In genomic region chr19:47714339-47714738, GRCh38 we compare ENCODE assay signal across 11 cellular contexts. TPM values are rescaled to one million over a fixed set of nuclear protein-coding genes. Genes with fewer than 3 reads are reported as not detected.
DNase-seq lines count a peak whose midpoint lies in the region; ATAC-seq and TF ChIP-seq lines count a peak whose summit lies in the region.
"Had no signal": no experiment of that assay in that cellular context is flagged by ENCODE, and none has a peak within 500 bp of the region (broad histone marks: within the 10 kb centered on the region; RNA-seq: fewer than 3 reads in every experiment).

No MANE protein-coding gene starts in this region.

- H2BK15ac ChIP-seq in mesendoderm (replicated peaks; ENCODE audit: low read depth), result no peak overlapping the region

- no peak overlapping the region for H3K9ac ChIP-seq in colonic mucosa (ENCODE audit: low read depth in 2 of 2, low read length in 2 of 2)
- no peak overlapping the region for H3K9ac ChIP-seq in mesendoderm (ENCODE audit: low read length)

- intact Hi-C loops in activated CD4-positive, alpha-beta T cell treated with anti-CD3 and anti-CD28 coated beads, Interleukin-2, amount 10 ng/mL, durations not matched to agents 24 days and 14 days (cut with micrococcal nuclease), result no loop called here
- intact Hi-C loops in colonic mucosa (cut with DNase I), result no loop called here

- no peak overlapping the region for H3K27ac Mint-ChIP-seq in activated CD4-positive, alpha-beta T cell treated with anti-CD3 and anti-CD28 coated beads, Interleukin-2, amount 10 ng/mL, durations not matched to agents 24 days and 14 days
- H3K27ac Mint-ChIP-seq in type B pancreatic cell, result peak overlapping the region; percentile 18
- H3K27ac Mint-ChIP-seq in activated CD4-positive, alpha-beta memory T cell treated with anti-CD3 and anti-CD28 coated beads, Interleukin-2, amount 10 ng/mL, durations not matched to agents 7 days and 5 days, result no peak overlapping the region
- H3K27ac Mint-ChIP-seq: stimulated activated naive CD8-positive, alpha-beta T cell treated with anti-CD3 and anti-CD28 coated beads, Interleukin-15, Interleukin-2, amounts not matched to agents 100 ng/mL and 50 ng/mL, for 24 hours had no signal

- H3K18ac ChIP-seq in mesendoderm (ENCODE audit: low read length), result no peak overlapping the region

- no CpG with 5 or more reads among the region's 4 CpGs for WGBS in mesendoderm (ENCODE audit: extremely low coverage, insufficient coverage, low lambda C conversion rate)

- peaks cover 23% of the 10 kb centered on the region for H3K27me3 Mint-ChIP-seq in activated CD4-positive, alpha-beta T cell treated with anti-CD3 and anti-CD28 coated beads, Interleukin-2, amount 10 ng/mL, durations not matched to agents 24 days and 14 days
- H3K27me3 Mint-ChIP-seq in type B pancreatic cell, result peaks cover 37% of the 10 kb centered on the region
- peaks cover 31% of the 10 kb centered on the region for H3K27me3 Mint-ChIP-seq in activated CD4-positive, alpha-beta memory T cell treated with anti-CD3 and anti-CD28 coated beads, Interleukin-2, amount 10 ng/mL, durations not matched to agents 7 days and 5 days

- H3K4me3 ChIP-seq in colonic mucosa (peak overlapping the region; percentile 34), mesendoderm (ENCODE audit: low read length) (no peak overlapping the region)

- peak overlapping the region; percentile 34 for H3K4me3 Mint-ChIP-seq in activated CD4-positive, alpha-beta T cell treated with anti-CD3 and anti-CD28 coated beads, Interleukin-2, amount 10 ng/mL, durations not matched to agents 24 days and 14 days
- peak overlapping the region; percentile 80 for H3K4me3 Mint-ChIP-seq in type B pancreatic cell
- H3K4me3 Mint-ChIP-seq in activated CD4-positive, alpha-beta memory T cell treated with anti-CD3 and anti-CD28 coated beads, Interleukin-2, amount 10 ng/mL, durations not matched to agents 7 days and 5 days, result no peak overlapping the region

- ATAC-seq in HG03354 (IDR thresholded peaks at IDR 0.05; ENCODE audit: poor library complexity, severe bottlenecking, unreplicated experiment), result no peak

- H3K9me3 ChIP-seq in colonic mucosa, result no peaks in the 10 kb centered on the region

- peaks cover 2% of the 10 kb centered on the region for H3K4me1 Mint-ChIP-seq in activated CD4-positive, alpha-beta T cell treated with anti-CD3 and anti-CD28 coated beads, Interleukin-2, amount 10 ng/mL, durations not matched to agents 24 days and 14 days
- peaks cover 10% of the 10 kb centered on the region for H3K4me1 Mint-ChIP-seq in type B pancreatic cell (ENCODE audit: unreplicated experiment)
- H3K4me1 Mint-ChIP-seq in activated CD4-positive, alpha-beta memory T cell treated with anti-CD3 and anti-CD28 coated beads, Interleukin-2, amount 10 ng/mL, durations not matched to agents 7 days and 5 days, result peaks cover 13% of the 10 kb centered on the region

- H2BK5ac ChIP-seq in mesendoderm (ENCODE audit: low read length), result no peak overlapping the region

- TF ChIP-seq CTCF in colonic mucosa (IDR thresholded peaks at IDR 0.05) (no peak), type B pancreatic cell (conservative IDR thresholded peaks at IDR 0.05) (no peak)

- H3K4ac ChIP-seq in mesendoderm (ENCODE audit: low read depth, low read length), result no peak overlapping the region

- H3K4me2 ChIP-seq in mesendoderm (ENCODE audit: low read length), result no peak overlapping the region

- no peak overlapping the region for H4K5ac ChIP-seq in mesendoderm (ENCODE audit: low read length)

- H3K56ac ChIP-seq in mesendoderm (ENCODE audit: low read length), result no peak overlapping the region

- H3K79me2 ChIP-seq in mesendoderm (ENCODE audit: control insufficient read depth, insufficient read depth, low read length), result no peaks in the 10 kb centered on the region

- H3K4me1 ChIP-seq in colonic mucosa (no peaks in the 10 kb centered on the region), mesendoderm (ENCODE audit: control insufficient read depth, low read depth, low read length) (no peaks in the 10 kb centered on the region)

- H3K23ac ChIP-seq in mesendoderm (ENCODE audit: low read length), result no peak overlapping the region

- H3K79me1 ChIP-seq in mesendoderm (ENCODE audit: low read length), result no peaks in the 10 kb centered on the region

- no peaks in the 10 kb centered on the region for H3K36me3 Mint-ChIP-seq in activated CD4-positive, alpha-beta T cell treated with anti-CD3 and anti-CD28 coated beads, Interleukin-2, amount 10 ng/mL, durations not matched to agents 24 days and 14 days (ENCODE audit: low read depth)
- peaks cover 5% of the 10 kb centered on the region for H3K36me3 Mint-ChIP-seq in type B pancreatic cell
- H3K36me3 Mint-ChIP-seq in activated CD4-positive, alpha-beta memory T cell treated with anti-CD3 and anti-CD28 coated beads, Interleukin-2, amount 10 ng/mL, durations not matched to agents 7 days and 5 days (ENCODE audit: low read depth), result no peaks in the 10 kb centered on the region

- H3K27ac ChIP-seq in colonic mucosa, result peak overlapping the region; percentile 65
- no peak overlapping the region for H3K27ac ChIP-seq in mesendoderm (ENCODE audit: low read depth, low read length)
- H3K27ac ChIP-seq: 22Rv1 had no signal

- CTCF ChIA-PET in activated CD4-positive, alpha-beta memory T cell treated with anti-CD3 and anti-CD28 coated beads, Interleukin-2, amount 10 ng/mL, durations not matched to agents 7 days and 5 days (lab: Charles Lee), result interaction anchor here (0.6 to 2.4 kb wide), 2 partner anchors 14 to 22 kb away, joined by 3 to 8 read pairs; no protein-coding TSS in a partner anchor

- H3K9me3 Mint-ChIP-seq in activated CD4-positive, alpha-beta T cell treated with anti-CD3 and anti-CD28 coated beads, Interleukin-2, amount 10 ng/mL, durations not matched to agents 24 days and 14 days, result no peaks in the 10 kb centered on the region
- H3K9me3 Mint-ChIP-seq in type B pancreatic cell, result peaks cover 13% of the 10 kb centered on the region
- no peaks in the 10 kb centered on the region for H3K9me3 Mint-ChIP-seq in activated CD4-positive, alpha-beta memory T cell treated with anti-CD3 and anti-CD28 coated beads, Interleukin-2, amount 10 ng/mL, durations not matched to agents 7 days and 5 days
- H3K9me3 Mint-ChIP-seq: stimulated activated naive CD8-positive, alpha-beta T cell treated with anti-CD3 and anti-CD28 coated beads, Interleukin-15, Interleukin-2, amounts not matched to agents 100 ng/mL and 50 ng/mL, for 24 hours had no signal

- no peak for DNase-seq in activated CD4-positive, alpha-beta T cell treated with anti-CD3 and anti-CD28 coated beads, Interleukin-2, amount 10 ng/mL, durations not matched to agents 24 days and 14 days
- no peak for DNase-seq in activated CD4-positive, alpha-beta T cell treated with anti-CD3 and anti-CD28 coated beads for 1 hour
- DNase-seq in colonic mucosa, result no peak
- peak; percentile 45 for DNase-seq in mesendoderm
- no peak for DNase-seq in type B pancreatic cell (ENCODE audit: extremely low spot score, unreplicated experiment)
- DNase-seq in activated CD4-positive, alpha-beta memory T cell treated with anti-CD3 and anti-CD28 coated beads, Interleukin-2, amount 10 ng/mL, durations not matched to agents 7 days and 5 days, result no peak
- no peak for DNase-seq in NCI-H1930 (lab: John Stamatoyannopoulos, UW)
- DNase-seq: islet precursor cell had no signal

- H3K27me3 ChIP-seq in colonic mucosa, result no peaks in the 10 kb centered on the region
- no peaks in the 10 kb centered on the region for H3K27me3 ChIP-seq in mesendoderm (ENCODE audit: insufficient read depth, low read length, poor library complexity)

- POLR2A ChIA-PET in activated CD4-positive, alpha-beta memory T cell treated with anti-CD3 and anti-CD28 coated beads, Interleukin-2, amount 10 ng/mL, durations not matched to agents 7 days and 5 days (lab: Charles Lee), result no interaction called here

- H2BK120ac ChIP-seq in mesendoderm (ENCODE audit: low read depth, low read length), result no peak overlapping the region

- H2AK5ac ChIP-seq in mesendoderm (ENCODE audit: low read length), result no peak overlapping the region

- H3K36me3 ChIP-seq in colonic mucosa, result no peaks in the 10 kb centered on the region
- H3K36me3 ChIP-seq in mesendoderm (ENCODE audit: control insufficient read depth, insufficient read depth, low read length), result no peaks in the 10 kb centered on the region

- H4K8ac ChIP-seq in mesendoderm (ENCODE audit: low read depth, low read length), result no peak overlapping the region

RNA-seq across cellular contexts. Expression of gene EHD2, which starts 1.1 kb away (rescaled TPM):
- 0.49 and 1.2 TPM in 2 replicates for total RNA-seq in activated CD4-positive, alpha-beta T cell treated with anti-CD3 and anti-CD28 coated beads, Interleukin-2, amount 10 ng/mL, durations not matched to agents 24 days and 14 days
- 10 to 100 TPM; 10.9 to 33.7 TPM for total RNA-seq in colonic mucosa
- 7.1 TPM for polyA plus RNA-seq in mesendoderm (2013, experiment 1 of 2)
- polyA plus RNA-seq in mesendoderm (2013, experiment 2 of 2), result 7.0 TPM
- 10.3 and 21.0 TPM in 2 replicates for total RNA-seq in type B pancreatic cell (ENCODE audit: low replicate concordance)
- total RNA-seq in activated CD4-positive, alpha-beta memory T cell treated with anti-CD3 and anti-CD28 coated beads, Interleukin-2, amount 10 ng/mL, durations not matched to agents 7 days and 5 days, result not detected

RNA-seq across cellular contexts. Expression of gene NOP53, which starts 31.0 kb away (rescaled TPM):
- 222 and 230 TPM in 2 replicates for total RNA-seq in activated CD4-positive, alpha-beta T cell treated with anti-CD3 and anti-CD28 coated beads, Interleukin-2, amount 10 ng/mL, durations not matched to agents 24 days and 14 days
- total RNA-seq in colonic mucosa, result 100 to 1,000 TPM; 145 to 257 TPM
- 291 TPM for polyA plus RNA-seq in mesendoderm (2013, experiment 1 of 2)
- 305 TPM for polyA plus RNA-seq in mesendoderm (2013, experiment 2 of 2)
- 274 and 291 TPM in 2 replicates for total RNA-seq in type B pancreatic cell (ENCODE audit: low replicate concordance)
- total RNA-seq in activated CD4-positive, alpha-beta memory T cell treated with anti-CD3 and anti-CD28 coated beads, Interleukin-2, amount 10 ng/mL, durations not matched to agents 7 days and 5 days, result 100 to 1,000 TPM; 257 to 271 TPM
